10 cellular contexts compared by ENCODE assay signal in genomic region chr11:88345408-88345807, GRCh38. TPM values are rescaled to one million over a fixed set of nuclear protein-coding genes. Genes with fewer than 3 reads are reported as not detected.
A peak's percentile ranks its signal among the peaks of the same experiment; 100 is the strongest.
DNase-seq lines count a peak whose midpoint lies in the region; ATAC-seq and TF ChIP-seq lines count a peak whose summit lies in the region.
"Had no signal": no experiment of that assay in that cellular context is flagged by ENCODE, and none has a peak within 500 bp of the region (broad histone marks: within the 10 kb centered on the region; RNA-seq: fewer than 3 reads in every experiment).

No MANE protein-coding gene starts in this region.

- in situ Hi-C loops in ACHN (cut with HindIII; ENCODE audit: low pct_ligation_motif_present, low pct_unique_long_range_greater_than_20kb, low sequenced_read_pairs): no loop called here

- TF ChIP-seq CTCF in choroid plexus epithelial cell (conservative IDR thresholded peaks at IDR 0.05; ENCODE audit: low read depth, low read length) (no peak), chondrocyte (IDR thresholded peaks at IDR 0.05) (no peak)

- H3K4me3 Mint-ChIP-seq in chondrocyte (ENCODE audit: unreplicated experiment): no peak overlapping the region

- ATAC-seq in GM18868 (IDR thresholded peaks at IDR 0.05; ENCODE audit: unreplicated experiment): peak; percentile 62
- no peak for ATAC-seq in HG02798 (IDR thresholded peaks at IDR 0.05; ENCODE audit: poor library complexity, unreplicated experiment)
- no peak for ATAC-seq in GM18517 (IDR thresholded peaks at IDR 0.05; ENCODE audit: unreplicated experiment)

- H3K36me3 Mint-ChIP-seq in chondrocyte (ENCODE audit: low read depth): no peaks in the 10 kb centered on the region

- no peak overlapping the region for H3K4me3 ChIP-seq in choroid plexus epithelial cell (ENCODE audit: low read depth, low read length)

- peaks cover 1% of the 10 kb centered on the region for H3K27me3 Mint-ChIP-seq in chondrocyte (ENCODE audit: low read depth)

- DNase-seq in ACHN (peak; percentile 49), MV-4-11 (lab: John Stamatoyannopoulos, UW) (peak; percentile 63), choroid plexus epithelial cell (ENCODE audit: low read depth) (peak; percentile 69), midbrain (lab: John Stamatoyannopoulos, UW) (no peak), chondrocyte (ENCODE audit: low spot score) (no peak)
- DNase-seq: BE2C, NCI-H1048 had no signal

- no peaks in the 10 kb centered on the region for H3K4me1 Mint-ChIP-seq in chondrocyte (ENCODE audit: low read depth)

- H3K27ac Mint-ChIP-seq in chondrocyte (ENCODE audit: unreplicated experiment): no peak overlapping the region

- H3K9me3 Mint-ChIP-seq in chondrocyte (ENCODE audit: low read depth): no peaks in the 10 kb centered on the region

RNA-seq across cellular contexts. Expression of gene CTSC, which starts 7.9 kb away (rescaled TPM):
- 0.77 to 4.8 TPM (median 2.7 TPM) in 3 replicates for total RNA-seq in chondrocyte

Comparison
In these comparisons a context has a peak if more than half of its experiments do, and no peak if none do; other contexts are left out.
1. DNase-seq: peak in ACHN (single experiment), MV-4-11 (single experiment) and choroid plexus epithelial cell (single experiment); none in midbrain (single experiment) and chondrocyte (single experiment).